ENCODE assay signal across 8 cellular contexts in the genomic region with DNA sequence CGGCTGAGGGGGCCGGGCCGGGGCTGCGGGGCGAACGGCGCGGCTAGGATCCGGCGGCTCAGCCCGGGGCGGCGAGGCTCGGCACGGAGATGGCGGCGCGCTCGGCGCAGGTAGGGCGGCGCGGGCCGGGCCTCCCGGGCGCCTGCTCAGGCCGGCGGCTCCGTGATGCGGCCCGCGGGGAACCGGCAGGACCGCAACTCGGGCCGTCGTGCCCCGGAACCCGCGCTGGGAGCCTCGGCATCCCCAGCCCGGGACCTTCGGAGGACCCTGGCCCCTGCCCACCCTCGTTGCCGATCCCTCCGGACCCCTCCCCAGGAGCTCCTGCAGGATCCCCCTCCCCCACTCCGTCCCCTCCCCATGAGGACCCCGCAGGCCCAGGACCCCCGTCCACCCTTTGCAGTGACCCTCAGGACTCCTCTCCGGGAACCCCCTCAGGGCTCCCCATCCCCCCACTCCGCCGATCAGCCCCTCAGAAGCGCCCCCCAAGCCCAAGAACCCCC. TPM values are rescaled to one million over a fixed set of nuclear protein-coding genes. Genes with fewer than 3 reads are reported as not detected.
DNase-seq lines count a peak whose midpoint lies in the region; ATAC-seq and TF ChIP-seq lines count a peak whose summit lies in the region.

No MANE protein-coding gene starts in this region.

- H3K23ac ChIP-seq in mesenchymal stem cell (ENCODE audit: low read length in 2 of 2), result no peak overlapping the region

- TF ChIP-seq POLR2A in body of pancreas (IDR thresholded peaks at IDR 0.05) (no peak), vagina (IDR thresholded peaks at IDR 0.05) (no peak), GM18505 (IDR thresholded peaks at IDR 0.05; ENCODE audit: borderline replicate concordance, extremely low read depth, insufficient read depth, insufficient read length) (no peak)

- H3K27me3 ChIP-seq in right atrium auricular region (no peaks in the 10 kb centered on the region), body of pancreas (no peaks in the 10 kb centered on the region), mesenchymal stem cell (ENCODE audit: control insufficient read depth in 1 of 2, insufficient read depth in 1 of 2, low read length in 2 of 2) (peaks cover 0 to 17% of the 10 kb centered on the region in 2 experiments), vagina (no peaks in the 10 kb centered on the region)

- TF ChIP-seq CTCF in right atrium auricular region (IDR thresholded peaks at IDR 0.05) (no peak), body of pancreas (IDR thresholded peaks at IDR 0.05) (no peak), vagina (IDR thresholded peaks at IDR 0.05) (no peak)

- 1% methylated on average over 49 of the region's 53 CpGs; no CpG with 5 or more reads in 1 of the 2 donors for WGBS in body of pancreas, 2 donors
- WGBS in mesenchymal stem cell, result 10% methylated on average over 13 of the region's 53 CpGs

- H3K4me2 ChIP-seq in mesenchymal stem cell (ENCODE audit: low read length, poor library complexity, severe bottlenecking), result peak overlapping the region; percentile 77

- DNase-seq in right atrium auricular region (ENCODE audit: low spot score) (no peak), left cardiac atrium (no peak), body of pancreas (peak in 1 of 4 donors; percentile 39), mesenchymal stem cell (no peak), vagina (ENCODE audit: extremely low spot score in 2 of 2) (no peak), NCI-H524 (lab: John Stamatoyannopoulos, UW) (no peak)

- peak overlapping the region; percentile 41 to 62 for H3K18ac ChIP-seq in mesenchymal stem cell (ENCODE audit: low read depth in 1 of 2, low read length in 2 of 2)

- H3K4me3 ChIP-seq in right atrium auricular region (peak overlapping the region; percentile 70 to 92), body of pancreas (peak overlapping the region; percentile 51 to 77), mesenchymal stem cell (ENCODE audit: insufficient read depth in 1 of 2, low read depth in 1 of 2, low read length in 2 of 2) (peak overlapping the region; percentile 72 to 85), vagina (peak overlapping the region; percentile 84 to 90)

- H4K8ac ChIP-seq in mesenchymal stem cell (ENCODE audit: low read length), result no peak overlapping the region

- H3K4ac ChIP-seq in mesenchymal stem cell (ENCODE audit: low read depth in 1 of 2, low read length in 2 of 2), result peak overlapping the region in 1 of 2 experiments; percentile 26

- ATAC-seq in left cardiac atrium, result no peak
- ATAC-seq in body of pancreas, result peak; percentile 5
- ATAC-seq in GM18505 (IDR thresholded peaks at IDR 0.05; ENCODE audit: unreplicated experiment), result no peak
- ATAC-seq in GM21381 (IDR thresholded peaks at IDR 0.05; ENCODE audit: unreplicated experiment), result no peak

- peak overlapping the region; percentile 73 for H3K9ac ChIP-seq in mesenchymal stem cell (ENCODE audit: low read length)

- H2BK5ac ChIP-seq in mesenchymal stem cell (ENCODE audit: low read depth, low read length, poor library complexity, severe bottlenecking), result no peak overlapping the region

- no peak overlapping the region for H2AFZ ChIP-seq in mesenchymal stem cell (ENCODE audit: low read depth, low read length)

- no peak overlapping the region for H2BK120ac ChIP-seq in mesenchymal stem cell (ENCODE audit: low read depth, low read length)

- H3K79me1 ChIP-seq in mesenchymal stem cell (replicated peaks; ENCODE audit: low read length, poor library complexity, severe bottlenecking), result peaks cover 19% of the 10 kb centered on the region

- H3K4me1 ChIP-seq in right atrium auricular region (peaks cover 0 to 40% of the 10 kb centered on the region in 2 donors), body of pancreas (peaks cover 29% of the 10 kb centered on the region), mesenchymal stem cell (ENCODE audit: control insufficient read depth, insufficient read depth, low read depth, low read length) (peaks cover 26% of the 10 kb centered on the region), vagina (peaks cover 40% of the 10 kb centered on the region)

- H3K14ac ChIP-seq in mesenchymal stem cell (ENCODE audit: low read length in 2 of 2), result peak overlapping the region in 1 of 2 experiments; percentile 62

- H2BK12ac ChIP-seq in mesenchymal stem cell (ENCODE audit: low read length in 2 of 2), result no peak overlapping the region

- H3K36me3 ChIP-seq in right atrium auricular region, result no peaks in the 10 kb centered on the region
- H3K36me3 ChIP-seq in body of pancreas (replicated peaks in 1 of 2; ENCODE audit: insufficient read depth in 1 of 2, low read depth in 2 of 2), result no peaks in the 10 kb centered on the region
- peaks cover 0 to 5% of the 10 kb centered on the region in 2 experiments for H3K36me3 ChIP-seq in mesenchymal stem cell (ENCODE audit: control insufficient read depth in 1 of 2, insufficient read depth in 2 of 2, low read depth in 1 of 2, low read length in 2 of 2)
- no peaks in the 10 kb centered on the region for H3K36me3 ChIP-seq in vagina

- H2AK5ac ChIP-seq in mesenchymal stem cell (ENCODE audit: low read length, severe bottlenecking), result no peak overlapping the region

- intact Hi-C loops in left cardiac atrium (cut with DNase I) (no loop called here), body of pancreas (cut with DNase I) (no loop called here), vagina (cut with DNase I) (no loop called here)

- H3K27ac ChIP-seq in right atrium auricular region (peak overlapping the region in 1 of 2 donors; percentile 42), body of pancreas (peak overlapping the region in 1 of 4 donors; percentile 51), mesenchymal stem cell (ENCODE audit: low read length, poor library complexity, severe bottlenecking) (no peak overlapping the region), vagina (peak overlapping the region; percentile 44)

- no peak overlapping the region for H4K91ac ChIP-seq in mesenchymal stem cell (ENCODE audit: low read length)

- H3K9me3 ChIP-seq in right atrium auricular region (no peaks in the 10 kb centered on the region), body of pancreas (no peaks in the 10 kb centered on the region), mesenchymal stem cell (ENCODE audit: control insufficient read depth, low read length) (no peaks in the 10 kb centered on the region), vagina (no peaks in the 10 kb centered on the region)

- H2BK15ac ChIP-seq in mesenchymal stem cell (ENCODE audit: low read depth, poor library complexity, severe bottlenecking), result no peak overlapping the region

RNA-seq across cellular contexts. Expression of a gene that starts 0.3 kb away (rescaled TPM):
- 10 to 100 TPM; 14.2 to 17.4 TPM for total RNA-seq in right atrium auricular region
- total RNA-seq in left cardiac atrium, result 10 to 100 TPM; 17.6 to 18.8 TPM
- total RNA-seq in body of pancreas, result 10 to 100 TPM in 1 of 2 donors, 1 to 10 TPM in 1; 6.0 to 12.9 TPM
- polyA plus RNA-seq in mesenchymal stem cell (2013, experiment 1 of 2), result 13.3 TPM
- 13.1 TPM for polyA plus RNA-seq in mesenchymal stem cell (2013, experiment 2 of 2)
- 17.2 TPM for total RNA-seq in vagina

RNA-seq across cellular contexts. Expression of a gene that starts 43.9 kb away (rescaled TPM):
- total RNA-seq in right atrium auricular region (not detected), left cardiac atrium (under 1 TPM; 0.10 to 0.24 TPM), body of pancreas (10 to 100 TPM in 1 of 2 donors, 1 to 10 TPM in 1; 1.0 to 12.9 TPM), vagina (not detected)
- polyA plus RNA-seq in mesenchymal stem cell (2013, experiment 1 of 2), result 0.32 TPM
- polyA plus RNA-seq in mesenchymal stem cell (2013, experiment 2 of 2), result 0.25 TPM

RNA-seq across cellular contexts. Expression of a gene that starts 58.0 kb away (rescaled TPM):
- total RNA-seq in right atrium auricular region, result 1 to 10 TPM; 1.5 to 2.1 TPM
- total RNA-seq in left cardiac atrium, result 1 to 10 TPM in 1 of 2 donors, under 1 TPM in 1; 0.88 to 1.7 TPM
- total RNA-seq in body of pancreas, result 1 to 10 TPM; 2.6 to 3.4 TPM
- polyA plus RNA-seq in mesenchymal stem cell (2013, experiment 1 of 2), result 3.7 TPM
- 4.0 TPM for polyA plus RNA-seq in mesenchymal stem cell (2013, experiment 2 of 2)
- 6.6 TPM for total RNA-seq in vagina
